Comparison of ENCODE assay signal across 8 cellular contexts in the genomic region with DNA sequence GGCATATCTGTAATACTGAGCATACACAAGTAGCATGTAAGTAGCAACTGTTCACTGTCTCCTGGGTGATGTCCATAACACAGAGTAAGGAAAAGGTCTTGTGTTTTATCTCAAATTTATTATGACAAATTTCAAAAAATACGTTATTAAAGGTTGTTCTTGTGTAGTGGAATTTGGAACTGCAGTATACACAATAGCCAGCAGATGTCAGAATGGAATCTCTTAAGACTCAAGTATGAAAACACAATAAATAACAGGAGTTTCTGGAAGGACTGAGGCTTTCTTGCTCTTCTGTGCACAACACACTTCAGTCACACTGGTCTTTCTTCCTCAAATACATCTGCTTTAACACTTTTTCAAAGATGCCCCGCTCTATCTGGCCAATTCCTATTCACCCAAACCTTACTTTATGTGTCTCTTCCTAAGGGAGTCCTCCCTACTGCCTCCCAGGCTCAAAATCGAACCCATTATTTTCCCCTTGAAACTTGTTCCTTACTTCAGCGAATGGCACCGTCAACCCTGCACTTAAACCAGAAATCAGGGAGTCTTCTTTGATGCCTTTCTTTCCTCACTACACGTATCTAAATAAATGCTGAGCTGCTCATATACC. TPM values are rescaled to one million over a fixed set of nuclear protein-coding genes. Genes with fewer than 3 reads are reported as not detected.
A peak's percentile ranks its signal among the peaks of the same experiment; 100 is the strongest.
DNase-seq lines count a peak whose midpoint lies in the region; ATAC-seq and TF ChIP-seq lines count a peak whose summit lies in the region.

No MANE protein-coding gene starts in this region.

- H3K27ac Mint-ChIP-seq in Caco-2 (ENCODE audit: unreplicated experiment): no peak overlapping the region

- H3K27ac ChIP-seq in ovary: no peak overlapping the region

- TF ChIP-seq CTCF in Caco-2 (IDR thresholded peaks at IDR 0.05; ENCODE audit: insufficient read depth in 1 of 2, low read depth in 1 of 2, low read length in 1 of 2, severe bottlenecking in 1 of 2, unreplicated experiment in 1 of 2) (peak; percentile 41 to 66), fibroblast of mammary gland (conservative IDR thresholded peaks at IDR 0.05; ENCODE audit: control insufficient read depth, insufficient read depth, low read depth, low read length) (peak; percentile 71), ovary (IDR thresholded peaks at IDR 0.05) (peak in 2 of 3 donors; percentile 40 to 44)

- H3K27me3 ChIP-seq in Caco-2 (replicated peaks; ENCODE audit: control insufficient read depth, insufficient read depth, low read length) (no peaks in the 10 kb centered on the region), ovary (no peaks in the 10 kb centered on the region)

- POLR2A ChIA-PET in Caco-2 (lab: Charles Lee): no interaction called here

- H3K4me1 ChIP-seq in Caco-2 (no peaks in the 10 kb centered on the region), ovary (ENCODE audit: insufficient read depth) (no peaks in the 10 kb centered on the region)

- TF ChIP-seq POLR2A in ovary (IDR thresholded peaks at IDR 0.05): no peak

- no peak for TF ChIP-seq EP300 in ovary (IDR thresholded peaks at IDR 0.05)

- ATAC-seq in HG03378 (IDR thresholded peaks at IDR 0.05; ENCODE audit: unreplicated experiment) (peak; percentile 51), SK-N-SH treated with all-trans-retinoic acid at 6 μM for 48 hours (peak; percentile 87), HG02840 (IDR thresholded peaks at IDR 0.05; ENCODE audit: low FRiP score, unreplicated experiment) (no peak)

- H3K36me3 ChIP-seq in Caco-2 (ENCODE audit: control insufficient read depth, insufficient read depth, low read length) (peaks cover 2% of the 10 kb centered on the region), ovary (no peaks in the 10 kb centered on the region)

- peaks cover 10% of the 10 kb centered on the region for H3K4me1 Mint-ChIP-seq in Caco-2 (ENCODE audit: low read depth, unreplicated experiment)

- H3K9me3 Mint-ChIP-seq in Caco-2 (ENCODE audit: unreplicated experiment): no peaks in the 10 kb centered on the region

- intact Hi-C loops in Caco-2 (cut with micrococcal nuclease; ENCODE audit: unreplicated experiment) (loop anchor here (2.0 to 10.0 kb wide), 3 partner anchors 65 to 202 kb away; partner anchors contain the start of gene EXOSC3), ovary (cut with DNase I) (no loop called here)

- CTCF ChIA-PET in Caco-2 (lab: Charles Lee): no interaction called here

- H3K4me3 ChIP-seq in Caco-2 (ENCODE audit: low read depth, low read length): no peak overlapping the region
- H3K4me3 ChIP-seq in fibroblast of mammary gland (ENCODE audit: control insufficient read depth, low read depth, low read length): no peak overlapping the region
- no peak overlapping the region for H3K4me3 ChIP-seq in ovary

- no peaks in the 10 kb centered on the region for H3K9me3 ChIP-seq in Caco-2
- H3K9me3 ChIP-seq in ovary: no peaks in the 10 kb centered on the region

- peaks cover 91% of the 10 kb centered on the region for H3K36me3 Mint-ChIP-seq in Caco-2 (ENCODE audit: insufficient read depth, unreplicated experiment)

- no peaks in the 10 kb centered on the region for H3K27me3 Mint-ChIP-seq in Caco-2 (ENCODE audit: insufficient read depth, unreplicated experiment)

- DNase-seq in Caco-2 (peak in 1 of 2 experiments; percentile 20), fibroblast of mammary gland (ENCODE audit: low read depth) (peak; percentile 82), ovary (no peak), epidermal melanocyte (ENCODE audit: insufficient read length, low spot score) (no peak), GM19238 (ENCODE audit: insufficient read length, low spot score) (no peak)

- no peak overlapping the region for H3K4me3 Mint-ChIP-seq in Caco-2 (ENCODE audit: unreplicated experiment)

- BruUV-seq in Caco-2 (replicated peaks; lab: Mats Ljungman, UMichigan): no TSS peak

- 51 to 64% (median 53%) methylated on average over 6 of the region's 6 CpGs for WGBS in ovary, 3 donors

TF ChIP-seq in SK-N-SH treated with all-trans-retinoic acid at 6 μM for 48 hours, 23 proteins besides CTCF, POLR2A, EP300 and RAD21:
- TF ChIP-seq ISL1 (CRISPR knock-in tag; IDR thresholded peaks at IDR 0.05): no peak
- no peak for TF ChIP-seq TOX (CRISPR knock-in tag; IDR thresholded peaks at IDR 0.05; ENCODE audit: borderline replicate concordance)
- no peak for TF ChIP-seq GLIS3 (CRISPR knock-in tag; IDR thresholded peaks at IDR 0.05)
- TF ChIP-seq ZNF565 (CRISPR knock-in tag; conservative IDR thresholded peaks at IDR 0.05; ENCODE audit: low read depth): no peak
- TF ChIP-seq ESRRG (CRISPR knock-in tag; IDR thresholded peaks at IDR 0.05): no peak
- no peak for TF ChIP-seq CREB5 (CRISPR knock-in tag; IDR thresholded peaks at IDR 0.05; ENCODE audit: low read depth)
- no peak for TF ChIP-seq PPARA (CRISPR knock-in tag; IDR thresholded peaks at IDR 0.05; ENCODE audit: borderline replicate concordance)
- TF ChIP-seq TSHZ2 (CRISPR knock-in tag; IDR thresholded peaks at IDR 0.05): no peak
- TF ChIP-seq SNAI2 (CRISPR knock-in tag; IDR thresholded peaks at IDR 0.05): no peak
- TF ChIP-seq TCF4 (CRISPR knock-in tag; IDR thresholded peaks at IDR 0.05; ENCODE audit: borderline replicate concordance): no peak
- no peak for TF ChIP-seq ZNF70 (CRISPR knock-in tag; IDR thresholded peaks at IDR 0.05)
- TF ChIP-seq ZNF8 (CRISPR knock-in tag; IDR thresholded peaks at IDR 0.05): no peak
- TF ChIP-seq, protein P1, sequence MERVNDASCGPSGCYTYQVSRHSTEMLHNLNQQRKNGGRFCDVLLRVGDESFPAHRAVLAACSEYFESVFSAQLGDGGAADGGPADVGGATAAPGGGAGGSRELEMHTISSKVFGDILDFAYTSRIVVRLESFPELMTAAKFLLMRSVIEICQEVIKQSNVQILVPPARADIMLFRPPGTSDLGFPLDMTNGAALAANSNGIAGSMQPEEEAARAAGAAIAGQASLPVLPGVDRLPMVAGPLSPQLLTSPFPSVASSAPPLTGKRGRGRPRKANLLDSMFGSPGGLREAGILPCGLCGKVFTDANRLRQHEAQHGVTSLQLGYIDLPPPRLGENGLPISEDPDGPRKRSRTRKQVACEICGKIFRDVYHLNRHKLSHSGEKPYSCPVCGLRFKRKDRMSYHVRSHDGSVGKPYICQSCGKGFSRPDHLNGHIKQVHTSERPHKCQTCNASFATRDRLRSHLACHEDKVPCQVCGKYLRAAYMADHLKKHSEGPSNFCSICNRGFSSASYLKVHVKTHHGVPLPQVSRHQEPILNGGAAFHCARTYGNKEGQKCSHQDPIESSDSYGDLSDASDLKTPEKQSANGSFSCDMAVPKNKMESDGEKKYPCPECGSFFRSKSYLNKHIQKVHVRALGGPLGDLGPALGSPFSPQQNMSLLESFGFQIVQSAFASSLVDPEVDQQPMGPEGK (CRISPR knock-in tag; IDR thresholded peaks at IDR 0.05; ENCODE audit: borderline replicate concordance): no peak
- TF ChIP-seq BACH2 (CRISPR knock-in tag; IDR thresholded peaks at IDR 0.05; ENCODE audit: borderline replicate concordance): no peak

RNA-seq across cellular contexts. Expression of gene FBXO10, which starts 6.5 kb away (rescaled TPM):
- 6.9 and 8.1 TPM in 2 replicates for total RNA-seq in Caco-2 (2022)
- total RNA-seq in ovary: 1 to 10 TPM; 3.0 to 7.2 (median 4.7) TPM
- polyA plus RNA-seq in ovary: 1 to 10 TPM; 3.2 to 6.7 TPM

RNA-seq across cellular contexts. Expression of gene TOMM5, which starts 9.7 kb away (rescaled TPM):
- total RNA-seq in Caco-2 (2022) (185 and 201 TPM in 2 replicates), ovary (100 to 1,000 TPM in 1 of 7 donors, 10 to 100 TPM in 6; 47.5 to 106 (median 58.2) TPM)
- 10 to 100 TPM; 81.1 to 85.7 TPM for polyA plus RNA-seq in ovary
